19 cellular contexts compared by ENCODE assay signal in genomic region chr4:177938226-177938625, GRCh38.
A peak's percentile ranks its signal among the peaks of the same experiment; 100 is the strongest.
DNase-seq lines count a peak whose midpoint lies in the region; ATAC-seq, FAIRE-seq and TF ChIP-seq lines count a peak whose summit lies in the region.
"Had no signal": no experiment of that assay in that cellular context is flagged by ENCODE, and none has a peak within 500 bp of the region (broad histone marks: within the 10 kb centered on the region; RNA-seq: fewer than 3 reads in every experiment).

No MANE protein-coding gene starts in this region.

- intact Hi-C loops in Calu3 (cut with micrococcal nuclease; ENCODE audit: unreplicated experiment): no loop called here

- H3K27ac Mint-ChIP-seq in Calu3 (ENCODE audit: unreplicated experiment): no peak overlapping the region
- H3K27ac Mint-ChIP-seq: CD8-positive, alpha-beta memory T cell; HFFc6 had no signal

- no peaks in the 10 kb centered on the region for H3K9me3 Mint-ChIP-seq in Calu3 (ENCODE audit: low read depth, unreplicated experiment)
- H3K9me3 Mint-ChIP-seq: HFFc6 had no signal

- no peak for TF ChIP-seq CTCF in Calu3 (IDR thresholded peaks at IDR 0.05; ENCODE audit: unreplicated experiment)

- DNase-seq in Calu3 (peak; percentile 25), RCC 7860 (ENCODE audit: low spot score) (peak; percentile 15), glomerular visceral epithelial cell (ENCODE audit: extremely low spot score) (peak; percentile 23), renal cortical epithelial cell (ENCODE audit: low read depth) (peak; percentile 90), activated T-cell treated with anti-CD3 and anti-CD28 coated beads for 4 hours (no peak), NCI-H1930 (lab: John Stamatoyannopoulos, UW) (no peak), foreskin melanocyte (no peak)
- DNase-seq: CD8-positive, alpha-beta memory T cell; DMS153; DMS79 treated with DMSO at 0.1 percent for 48 hours; EL; HCEC 1CT; HFFc6 had no signal

- H3K4me3 Mint-ChIP-seq in Calu3 (ENCODE audit: low read depth, unreplicated experiment): no peak overlapping the region
- H3K4me3 Mint-ChIP-seq: CD8-positive, alpha-beta memory T cell; HFFc6 had no signal

- no peaks in the 10 kb centered on the region for H3K36me3 Mint-ChIP-seq in Calu3 (ENCODE audit: insufficient read depth, unreplicated experiment)
- H3K36me3 Mint-ChIP-seq: CD8-positive, alpha-beta memory T cell had no signal

- H3K4me1 Mint-ChIP-seq in Calu3 (ENCODE audit: low read depth, unreplicated experiment): peaks cover 14% of the 10 kb centered on the region
- H3K4me1 Mint-ChIP-seq: CD8-positive, alpha-beta memory T cell had no signal

- BruUV-seq in Calu3 (replicated peaks; lab: Mats Ljungman, UMichigan): no TSS peak

- no peak for ATAC-seq in GM18519 (IDR thresholded peaks at IDR 0.05; ENCODE audit: low FRiP score, unreplicated experiment)
- ATAC-seq: A549 had no signal

- no peaks in the 10 kb centered on the region for H3K27me3 Mint-ChIP-seq in Calu3 (ENCODE audit: unreplicated experiment)
- H3K27me3 Mint-ChIP-seq: CD8-positive, alpha-beta memory T cell had no signal

- CTCF ChIA-PET in Calu3 (lab: Charles Lee): interaction anchor here (0.6 to 0.7 kb wide), 2 partner anchors 12 to 326 kb away, joined by 3 read pairs; no protein-coding TSS in a partner anchor

- no peak for FAIRE-seq in RCC 7860 (lab: Jason Lieb, UNC)
- FAIRE-seq: A549, D721Med, G401.6, GM12891, GM19239 had no signal

Comparison
In these comparisons a context has a peak if more than half of its experiments do, and no peak if none do; other contexts are left out.
1. DNase-seq: peak in Calu3 (single experiment), RCC 7860 (single experiment), glomerular visceral epithelial cell (single experiment) and renal cortical epithelial cell (single experiment); none in activated T-cell treated with anti-CD3 and anti-CD28 coated beads for 4 hours (single experiment), NCI-H1930 (0 of 2) and foreskin melanocyte (single experiment).